14 cellular contexts compared by ENCODE assay signal in the genomic region with DNA sequence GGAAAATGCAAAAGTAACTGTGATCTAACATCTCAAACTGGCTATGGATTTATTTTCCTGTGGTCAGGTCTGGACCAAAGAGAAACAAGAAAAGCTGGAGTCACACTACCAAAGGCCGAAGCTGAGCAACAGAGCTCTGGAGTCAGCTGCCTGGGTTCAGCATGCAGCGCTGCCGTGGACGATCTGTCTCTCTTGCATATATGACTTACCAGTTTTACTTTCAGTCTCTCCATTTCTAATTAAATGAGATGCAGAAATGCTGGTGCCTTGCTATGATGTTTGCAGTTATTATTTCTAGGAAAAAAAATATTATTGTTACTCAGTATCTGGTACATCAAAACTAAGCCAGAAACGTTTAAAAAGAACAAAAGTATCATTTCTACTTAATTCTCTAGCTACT.
DNase-seq lines count a peak whose midpoint lies in the region; ATAC-seq and TF ChIP-seq lines count a peak whose summit lies in the region.
"Had no signal": no experiment of that assay in that cellular context is flagged by ENCODE, and none has a peak within 500 bp of the region (broad histone marks: within the 10 kb centered on the region; RNA-seq: fewer than 3 reads in every experiment).

No MANE protein-coding gene starts in this region.

- peaks cover 2% of the 10 kb centered on the region for H3K9me3 Mint-ChIP-seq in GM23338
- H3K9me3 Mint-ChIP-seq in activated naive CD8-positive, alpha-beta T cell treated with anti-CD3 and anti-CD28 coated beads for 36 hours, result no peaks in the 10 kb centered on the region
- H3K9me3 Mint-ChIP-seq: H9, nephron progenitor cell had no signal

- H3K4me1 Mint-ChIP-seq in GM23338, result peaks cover 12% of the 10 kb centered on the region
- peaks cover 52% of the 10 kb centered on the region for H3K4me1 Mint-ChIP-seq in activated naive CD8-positive, alpha-beta T cell treated with anti-CD3 and anti-CD28 coated beads for 36 hours

- H3K79me2 ChIP-seq in GM23338 (replicated peaks; ENCODE audit: insufficient read depth), result no peaks in the 10 kb centered on the region
- no peaks in the 10 kb centered on the region for H3K79me2 ChIP-seq in osteoblast (ENCODE audit: insufficient read depth, low read length)

- H3K4me3 ChIP-seq in GM23338, result no peak overlapping the region
- peak overlapping the region; percentile 12 for H3K4me3 ChIP-seq in osteoblast (ENCODE audit: insufficient read depth, low read length)
- H3K4me3 ChIP-seq: dorsolateral prefrontal cortex had no signal

- H3K4me2 ChIP-seq in GM23338 (no peak overlapping the region), osteoblast (ENCODE audit: insufficient read depth, low read length) (peak overlapping the region; percentile 57)

- H2AFZ ChIP-seq in GM23338 (peak overlapping the region; percentile 19; the same call in 1 of the 2 replicates), osteoblast (ENCODE audit: low read length) (peak overlapping the region; percentile 20)

- TF ChIP-seq CTCF in GM23338 (conservative IDR thresholded peaks at IDR 0.05; ENCODE audit: low read depth in 2 of 2), result no peak
- TF ChIP-seq CTCF in osteoblast (IDR thresholded peaks at IDR 0.05; ENCODE audit: extremely low read depth, low read depth, low read length), result no peak

- H3K27me3 ChIP-seq in GM23338 (ENCODE audit: insufficient read depth) (no peaks in the 10 kb centered on the region), osteoblast (ENCODE audit: insufficient read depth, low read length) (no peaks in the 10 kb centered on the region)
- H3K27me3 ChIP-seq: brain microvascular endothelial cell had no signal

- no peaks in the 10 kb centered on the region for H3F3A ChIP-seq in GM23338 (replicated peaks; ENCODE audit: low read depth)

- H3K27ac Mint-ChIP-seq in GM23338, result no peak overlapping the region
- H3K27ac Mint-ChIP-seq in activated naive CD8-positive, alpha-beta T cell treated with anti-CD3 and anti-CD28 coated beads for 36 hours, result peak overlapping the region; percentile 84
- H3K27ac Mint-ChIP-seq: H9 had no signal

- 0 out of 2 replicates have a peak, but pooled peaks cover 5% of the 10 kb centered on the region for H3K4me1 ChIP-seq in GM23338 (ENCODE audit: insufficient read depth)
- peaks cover 4% of the 10 kb centered on the region for H3K4me1 ChIP-seq in osteoblast (ENCODE audit: insufficient read depth, low read length)

- H3K36me3 ChIP-seq in GM23338 (ENCODE audit: insufficient read depth), result no peaks in the 10 kb centered on the region
- no peaks in the 10 kb centered on the region for H3K36me3 ChIP-seq in osteoblast (ENCODE audit: insufficient read depth, low read length)
- H3K36me3 ChIP-seq: brain microvascular endothelial cell had no signal

- H3K27ac ChIP-seq in GM23338 (ENCODE audit: low read depth), result no peak overlapping the region
- H3K27ac ChIP-seq in osteoblast (ENCODE audit: low read depth, low read length), result no peak overlapping the region
- H3K27ac ChIP-seq: brain microvascular endothelial cell, dorsolateral prefrontal cortex had no signal

- DNase-seq in GM23338 (ENCODE audit: low spot score) (no peak), RPMI8226 (peak; percentile 26), osteoblast (ENCODE audit: insufficient read length, low spot score, missing footprints) (no peak), NCI-H510A (lab: John Stamatoyannopoulos, UW) (no peak)
- DNase-seq in activated naive CD8-positive, alpha-beta T cell treated with anti-CD3 and anti-CD28 coated beads for 36 hours, result peak; percentile 38
- DNase-seq: brain microvascular endothelial cell, DMS153, dorsolateral prefrontal cortex, H9, nephron progenitor cell, SHP77 treated with DMSO at 0.1 percent for 48 hours had no signal

- H3K9me2 ChIP-seq in GM23338 (ENCODE audit: insufficient read depth), result peaks cover 4% of the 10 kb centered on the region; the same call in 1 of the 2 replicates

- H3K27me3 Mint-ChIP-seq in GM23338 (ENCODE audit: insufficient read depth, low read depth, poor library complexity), result peaks cover 2% of the 10 kb centered on the region
- H3K27me3 Mint-ChIP-seq in activated naive CD8-positive, alpha-beta T cell treated with anti-CD3 and anti-CD28 coated beads for 36 hours, result no peaks in the 10 kb centered on the region

- ATAC-seq in GM23338 (no peak), HG02610 (IDR thresholded peaks at IDR 0.05; ENCODE audit: unreplicated experiment) (no peak), GM18520 (IDR thresholded peaks at IDR 0.05; ENCODE audit: unreplicated experiment) (no peak)
- ATAC-seq: esophagus mucosa had no signal

- no peak overlapping the region for H3K4me3 Mint-ChIP-seq in GM23338
- peak overlapping the region; percentile 82 for H3K4me3 Mint-ChIP-seq in activated naive CD8-positive, alpha-beta T cell treated with anti-CD3 and anti-CD28 coated beads for 36 hours
- H3K4me3 Mint-ChIP-seq: H9, nephron progenitor cell had no signal

- H3K36me3 Mint-ChIP-seq in GM23338 (ENCODE audit: low read depth), result no peaks in the 10 kb centered on the region; the same call in 2 of the 3 replicates
- peaks cover 38% of the 10 kb centered on the region for H3K36me3 Mint-ChIP-seq in activated naive CD8-positive, alpha-beta T cell treated with anti-CD3 and anti-CD28 coated beads for 36 hours

- H3K9me3 ChIP-seq in osteoblast (ENCODE audit: low read depth, low read length), result no peaks in the 10 kb centered on the region

- H4K20me1 ChIP-seq in GM23338 (replicated peaks; ENCODE audit: insufficient read depth) (no peaks in the 10 kb centered on the region), osteoblast (ENCODE audit: insufficient read depth, low read length) (no peaks in the 10 kb centered on the region)

TF ChIP-seq in GM23338, 12 proteins besides CTCF, POLR2A, EP300 and RAD21 (continues in another document):
- TF ChIP-seq, protein P1, sequence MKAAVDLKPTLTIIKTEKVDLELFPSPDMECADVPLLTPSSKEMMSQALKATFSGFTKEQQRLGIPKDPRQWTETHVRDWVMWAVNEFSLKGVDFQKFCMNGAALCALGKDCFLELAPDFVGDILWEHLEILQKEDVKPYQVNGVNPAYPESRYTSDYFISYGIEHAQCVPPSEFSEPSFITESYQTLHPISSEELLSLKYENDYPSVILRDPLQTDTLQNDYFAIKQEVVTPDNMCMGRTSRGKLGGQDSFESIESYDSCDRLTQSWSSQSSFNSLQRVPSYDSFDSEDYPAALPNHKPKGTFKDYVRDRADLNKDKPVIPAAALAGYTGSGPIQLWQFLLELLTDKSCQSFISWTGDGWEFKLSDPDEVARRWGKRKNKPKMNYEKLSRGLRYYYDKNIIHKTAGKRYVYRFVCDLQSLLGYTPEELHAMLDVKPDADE (IDR thresholded peaks at IDR 0.05), result no peak
- no peak for TF ChIP-seq POLR2AphosphoS5 (IDR thresholded peaks at IDR 0.05; ENCODE audit: low read depth)
- TF ChIP-seq EZH2phosphoT487 (IDR thresholded peaks at IDR 0.05; ENCODE audit: unreplicated experiment), result no peak
- no peak for TF ChIP-seq ZNF331 (CRISPR knock-in tag; IDR thresholded peaks at IDR 0.05; ENCODE audit: low read depth)

Comparison
In these comparisons a context has a peak if more than half of its experiments do, and no peak if none do; other contexts are left out.
1. DNase-seq: peak in RPMI8226 (single experiment) and activated naive CD8-positive, alpha-beta T cell treated with anti-CD3 and anti-CD28 coated beads for 36 hours (single experiment); none in GM23338 (single experiment), osteoblast (single experiment) and NCI-H510A (single experiment).